2 cellular contexts compared by ENCODE assay signal in the genomic region with DNA sequence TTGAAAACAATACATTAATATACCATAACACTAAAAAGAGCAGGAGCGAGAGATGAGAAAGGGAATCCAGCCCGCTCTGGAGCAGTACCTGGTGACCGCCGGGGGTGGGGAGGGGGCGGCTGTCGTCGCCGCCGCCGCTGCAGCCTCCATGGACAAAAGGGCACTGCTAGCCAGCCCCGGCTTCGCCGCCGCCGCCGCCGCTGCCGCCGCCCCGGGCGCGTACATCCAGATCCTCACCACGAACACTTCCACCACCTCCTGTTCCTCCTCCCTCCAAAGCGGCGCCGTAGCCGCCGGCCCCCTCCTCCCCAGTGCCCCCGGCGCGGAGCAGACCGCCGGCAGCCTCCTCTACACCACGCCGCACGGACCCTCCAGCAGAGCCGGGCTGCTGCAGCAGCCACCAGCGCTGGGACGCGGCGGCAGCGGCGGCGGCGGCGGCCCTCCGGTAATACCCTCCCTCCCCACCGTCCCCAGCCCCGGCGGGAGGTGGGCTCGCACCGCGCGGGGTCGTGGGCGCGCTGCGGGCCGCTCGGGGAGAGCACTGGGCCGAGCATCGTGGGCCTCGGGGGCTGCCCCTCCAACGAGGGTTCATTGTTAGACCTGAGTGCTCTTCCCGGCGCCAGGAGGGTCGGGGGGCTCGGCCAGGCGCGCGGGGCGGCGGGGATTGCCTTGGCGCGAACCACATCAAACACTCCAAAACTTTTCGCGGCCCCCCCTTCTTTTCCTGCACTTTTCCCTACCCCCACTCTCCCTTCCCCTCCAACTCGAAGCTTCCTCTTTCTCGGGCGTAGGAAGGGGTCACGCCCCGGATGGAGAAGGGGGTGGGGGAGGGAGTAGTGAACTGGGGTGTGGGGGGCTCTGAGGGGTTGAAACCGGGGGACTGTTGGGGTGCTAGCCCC.
TF ChIP-seq lines count a peak whose summit lies in the region.

No MANE protein-coding gene starts in this region.

TF ChIP-seq in WTC11, 78 proteins besides CTCF, POLR2A, EP300 and RAD21 (continued from another document and continues in another):
- TF ChIP-seq, protein P1, sequence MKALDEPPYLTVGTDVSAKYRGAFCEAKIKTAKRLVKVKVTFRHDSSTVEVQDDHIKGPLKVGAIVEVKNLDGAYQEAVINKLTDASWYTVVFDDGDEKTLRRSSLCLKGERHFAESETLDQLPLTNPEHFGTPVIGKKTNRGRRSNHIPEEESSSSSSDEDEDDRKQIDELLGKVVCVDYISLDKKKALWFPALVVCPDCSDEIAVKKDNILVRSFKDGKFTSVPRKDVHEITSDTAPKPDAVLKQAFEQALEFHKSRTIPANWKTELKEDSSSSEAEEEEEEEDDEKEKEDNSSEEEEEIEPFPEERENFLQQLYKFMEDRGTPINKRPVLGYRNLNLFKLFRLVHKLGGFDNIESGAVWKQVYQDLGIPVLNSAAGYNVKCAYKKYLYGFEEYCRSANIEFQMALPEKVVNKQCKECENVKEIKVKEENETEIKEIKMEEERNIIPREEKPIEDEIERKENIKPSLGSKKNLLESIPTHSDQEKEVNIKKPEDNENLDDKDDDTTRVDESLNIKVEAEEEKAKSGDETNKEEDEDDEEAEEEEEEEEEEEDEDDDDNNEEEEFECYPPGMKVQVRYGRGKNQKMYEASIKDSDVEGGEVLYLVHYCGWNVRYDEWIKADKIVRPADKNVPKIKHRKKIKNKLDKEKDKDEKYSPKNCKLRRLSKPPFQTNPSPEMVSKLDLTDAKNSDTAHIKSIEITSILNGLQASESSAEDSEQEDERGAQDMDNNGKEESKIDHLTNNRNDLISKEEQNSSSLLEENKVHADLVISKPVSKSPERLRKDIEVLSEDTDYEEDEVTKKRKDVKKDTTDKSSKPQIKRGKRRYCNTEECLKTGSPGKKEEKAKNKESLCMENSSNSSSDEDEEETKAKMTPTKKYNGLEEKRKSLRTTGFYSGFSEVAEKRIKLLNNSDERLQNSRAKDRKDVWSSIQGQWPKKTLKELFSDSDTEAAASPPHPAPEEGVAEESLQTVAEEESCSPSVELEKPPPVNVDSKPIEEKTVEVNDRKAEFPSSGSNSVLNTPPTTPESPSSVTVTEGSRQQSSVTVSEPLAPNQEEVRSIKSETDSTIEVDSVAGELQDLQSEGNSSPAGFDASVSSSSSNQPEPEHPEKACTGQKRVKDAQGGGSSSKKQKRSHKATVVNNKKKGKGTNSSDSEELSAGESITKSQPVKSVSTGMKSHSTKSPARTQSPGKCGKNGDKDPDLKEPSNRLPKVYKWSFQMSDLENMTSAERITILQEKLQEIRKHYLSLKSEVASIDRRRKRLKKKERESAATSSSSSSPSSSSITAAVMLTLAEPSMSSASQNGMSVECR (CRISPR knock-in tag; IDR thresholded peaks at IDR 0.05; ENCODE audit: borderline replicate concordance) = no peak
- TF ChIP-seq, protein P2, sequence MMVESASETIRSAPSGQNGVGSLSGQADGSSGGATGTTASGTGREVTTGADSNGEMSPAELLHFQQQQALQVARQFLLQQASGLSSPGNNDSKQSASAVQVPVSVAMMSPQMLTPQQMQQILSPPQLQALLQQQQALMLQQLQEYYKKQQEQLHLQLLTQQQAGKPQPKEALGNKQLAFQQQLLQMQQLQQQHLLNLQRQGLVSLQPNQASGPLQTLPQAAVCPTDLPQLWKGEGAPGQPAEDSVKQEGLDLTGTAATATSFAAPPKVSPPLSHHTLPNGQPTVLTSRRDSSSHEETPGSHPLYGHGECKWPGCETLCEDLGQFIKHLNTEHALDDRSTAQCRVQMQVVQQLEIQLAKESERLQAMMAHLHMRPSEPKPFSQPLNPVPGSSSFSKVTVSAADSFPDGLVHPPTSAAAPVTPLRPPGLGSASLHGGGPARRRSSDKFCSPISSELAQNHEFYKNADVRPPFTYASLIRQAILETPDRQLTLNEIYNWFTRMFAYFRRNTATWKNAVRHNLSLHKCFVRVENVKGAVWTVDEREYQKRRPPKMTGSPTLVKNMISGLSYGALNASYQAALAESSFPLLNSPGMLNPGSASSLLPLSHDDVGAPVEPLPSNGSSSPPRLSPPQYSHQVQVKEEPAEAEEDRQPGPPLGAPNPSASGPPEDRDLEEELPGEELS (CRISPR knock-in tag; IDR thresholded peaks at IDR 0.05) = peak; percentile 38; the same call in 1 of the 2 replicates
- TF ChIP-seq FOXJ3 (CRISPR knock-in tag; IDR thresholded peaks at IDR 0.05; ENCODE audit: borderline replicate concordance) (no peak), PRRX2 (CRISPR knock-in tag; IDR thresholded peaks at IDR 0.05) (no peak), ZNF138 (CRISPR knock-in tag; conservative IDR thresholded peaks at IDR 0.05) (no peak), OVOL2 (CRISPR knock-in tag; IDR thresholded peaks at IDR 0.05; ENCODE audit: borderline replicate concordance) (no peak), KAT7 (CRISPR knock-in tag; IDR thresholded peaks at IDR 0.05; ENCODE audit: borderline replicate concordance) (no peak), ZNF121 (CRISPR knock-in tag; IDR thresholded peaks at IDR 0.05) (no peak), ETV6 (CRISPR knock-in tag; IDR thresholded peaks at IDR 0.05) (0 out of 2 replicates have a peak, but pooled peaks have one; percentile 37)
- TF ChIP-seq, protein P3, sequence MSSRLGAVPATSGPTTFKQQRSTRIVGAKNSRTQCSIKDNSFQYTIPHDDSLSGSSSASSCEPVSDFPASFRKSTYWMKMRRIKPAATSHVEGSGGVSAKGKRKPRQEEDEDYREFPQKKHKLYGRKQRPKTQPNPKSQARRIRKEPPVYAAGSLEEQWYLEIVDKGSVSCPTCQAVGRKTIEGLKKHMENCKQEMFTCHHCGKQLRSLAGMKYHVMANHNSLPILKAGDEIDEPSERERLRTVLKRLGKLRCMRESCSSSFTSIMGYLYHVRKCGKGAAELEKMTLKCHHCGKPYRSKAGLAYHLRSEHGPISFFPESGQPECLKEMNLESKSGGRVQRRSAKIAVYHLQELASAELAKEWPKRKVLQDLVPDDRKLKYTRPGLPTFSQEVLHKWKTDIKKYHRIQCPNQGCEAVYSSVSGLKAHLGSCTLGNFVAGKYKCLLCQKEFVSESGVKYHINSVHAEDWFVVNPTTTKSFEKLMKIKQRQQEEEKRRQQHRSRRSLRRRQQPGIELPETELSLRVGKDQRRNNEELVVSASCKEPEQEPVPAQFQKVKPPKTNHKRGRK (CRISPR knock-in tag; IDR thresholded peaks at IDR 0.05; ENCODE audit: borderline replicate concordance) = no peak
- TF ChIP-seq, protein P4, sequence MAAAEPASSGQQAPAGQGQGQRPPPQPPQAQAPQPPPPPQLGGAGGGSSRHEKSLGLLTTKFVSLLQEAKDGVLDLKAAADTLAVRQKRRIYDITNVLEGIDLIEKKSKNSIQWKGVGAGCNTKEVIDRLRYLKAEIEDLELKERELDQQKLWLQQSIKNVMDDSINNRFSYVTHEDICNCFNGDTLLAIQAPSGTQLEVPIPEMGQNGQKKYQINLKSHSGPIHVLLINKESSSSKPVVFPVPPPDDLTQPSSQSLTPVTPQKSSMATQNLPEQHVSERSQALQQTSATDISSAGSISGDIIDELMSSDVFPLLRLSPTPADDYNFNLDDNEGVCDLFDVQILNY (CRISPR knock-in tag; IDR thresholded peaks at IDR 0.05) = no peak
- TF ChIP-seq, protein P5, sequence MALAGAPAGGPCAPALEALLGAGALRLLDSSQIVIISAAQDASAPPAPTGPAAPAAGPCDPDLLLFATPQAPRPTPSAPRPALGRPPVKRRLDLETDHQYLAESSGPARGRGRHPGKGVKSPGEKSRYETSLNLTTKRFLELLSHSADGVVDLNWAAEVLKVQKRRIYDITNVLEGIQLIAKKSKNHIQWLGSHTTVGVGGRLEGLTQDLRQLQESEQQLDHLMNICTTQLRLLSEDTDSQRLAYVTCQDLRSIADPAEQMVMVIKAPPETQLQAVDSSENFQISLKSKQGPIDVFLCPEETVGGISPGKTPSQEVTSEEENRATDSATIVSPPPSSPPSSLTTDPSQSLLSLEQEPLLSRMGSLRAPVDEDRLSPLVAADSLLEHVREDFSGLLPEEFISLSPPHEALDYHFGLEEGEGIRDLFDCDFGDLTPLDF (CRISPR knock-in tag; IDR thresholded peaks at IDR 0.05) = no peak

TF ChIP-seq in HepG2, 621 proteins besides CTCF, POLR2A, EP300 and RAD21 (continued from another document and continues in another):
- TF ChIP-seq, protein P6, sequence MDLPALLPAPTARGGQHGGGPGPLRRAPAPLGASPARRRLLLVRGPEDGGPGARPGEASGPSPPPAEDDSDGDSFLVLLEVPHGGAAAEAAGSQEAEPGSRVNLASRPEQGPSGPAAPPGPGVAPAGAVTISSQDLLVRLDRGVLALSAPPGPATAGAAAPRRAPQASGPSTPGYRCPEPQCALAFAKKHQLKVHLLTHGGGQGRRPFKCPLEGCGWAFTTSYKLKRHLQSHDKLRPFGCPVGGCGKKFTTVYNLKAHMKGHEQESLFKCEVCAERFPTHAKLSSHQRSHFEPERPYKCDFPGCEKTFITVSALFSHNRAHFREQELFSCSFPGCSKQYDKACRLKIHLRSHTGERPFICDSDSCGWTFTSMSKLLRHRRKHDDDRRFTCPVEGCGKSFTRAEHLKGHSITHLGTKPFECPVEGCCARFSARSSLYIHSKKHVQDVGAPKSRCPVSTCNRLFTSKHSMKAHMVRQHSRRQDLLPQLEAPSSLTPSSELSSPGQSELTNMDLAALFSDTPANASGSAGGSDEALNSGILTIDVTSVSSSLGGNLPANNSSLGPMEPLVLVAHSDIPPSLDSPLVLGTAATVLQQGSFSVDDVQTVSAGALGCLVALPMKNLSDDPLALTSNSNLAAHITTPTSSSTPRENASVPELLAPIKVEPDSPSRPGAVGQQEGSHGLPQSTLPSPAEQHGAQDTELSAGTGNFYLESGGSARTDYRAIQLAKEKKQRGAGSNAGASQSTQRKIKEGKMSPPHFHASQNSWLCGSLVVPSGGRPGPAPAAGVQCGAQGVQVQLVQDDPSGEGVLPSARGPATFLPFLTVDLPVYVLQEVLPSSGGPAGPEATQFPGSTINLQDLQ (CRISPR knock-in tag; IDR thresholded peaks at IDR 0.05) = peak; percentile 30; the same call in 1 of the 2 replicates
- TF ChIP-seq RBFOX2 (IDR thresholded peaks at IDR 0.05; ENCODE audit: low read depth, low read length) (peak; percentile 79), ZNF431 (CRISPR knock-in tag; IDR thresholded peaks at IDR 0.05; ENCODE audit: borderline replicate concordance, low read depth) (no peak), JDP2 (CRISPR knock-in tag; IDR thresholded peaks at IDR 0.05; ENCODE audit: borderline replicate concordance) (no peak), ZBTB7A (CRISPR knock-in tag; IDR thresholded peaks at IDR 0.05) (0 out of 2 replicates have a peak, but pooled peaks have one; percentile 16), ZNF383 (CRISPR knock-in tag; IDR thresholded peaks at IDR 0.05; ENCODE audit: borderline replicate concordance) (no peak)
- TF ChIP-seq, protein P7, sequence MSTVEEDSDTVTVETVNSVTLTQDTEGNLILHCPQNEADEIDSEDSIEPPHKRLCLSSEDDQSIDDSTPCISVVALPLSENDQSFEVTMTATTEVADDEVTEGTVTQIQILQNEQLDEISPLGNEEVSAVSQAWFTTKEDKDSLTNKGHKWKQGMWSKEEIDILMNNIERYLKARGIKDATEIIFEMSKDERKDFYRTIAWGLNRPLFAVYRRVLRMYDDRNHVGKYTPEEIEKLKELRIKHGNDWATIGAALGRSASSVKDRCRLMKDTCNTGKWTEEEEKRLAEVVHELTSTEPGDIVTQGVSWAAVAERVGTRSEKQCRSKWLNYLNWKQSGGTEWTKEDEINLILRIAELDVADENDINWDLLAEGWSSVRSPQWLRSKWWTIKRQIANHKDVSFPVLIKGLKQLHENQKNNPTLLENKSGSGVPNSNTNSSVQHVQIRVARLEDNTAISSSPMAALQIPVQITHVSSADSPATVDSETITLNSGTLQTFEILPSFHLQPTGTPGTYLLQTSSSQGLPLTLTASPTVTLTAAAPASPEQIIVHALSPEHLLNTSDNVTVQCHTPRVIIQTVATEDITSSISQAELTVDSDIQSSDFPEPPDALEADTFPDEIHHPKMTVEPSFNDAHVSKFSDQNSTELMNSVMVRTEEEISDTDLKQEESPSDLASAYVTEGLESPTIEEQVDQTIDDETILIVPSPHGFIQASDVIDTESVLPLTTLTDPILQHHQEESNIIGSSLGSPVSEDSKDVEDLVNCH (CRISPR knock-in tag; IDR thresholded peaks at IDR 0.05) = no peak
- TF ChIP-seq, protein P8, sequence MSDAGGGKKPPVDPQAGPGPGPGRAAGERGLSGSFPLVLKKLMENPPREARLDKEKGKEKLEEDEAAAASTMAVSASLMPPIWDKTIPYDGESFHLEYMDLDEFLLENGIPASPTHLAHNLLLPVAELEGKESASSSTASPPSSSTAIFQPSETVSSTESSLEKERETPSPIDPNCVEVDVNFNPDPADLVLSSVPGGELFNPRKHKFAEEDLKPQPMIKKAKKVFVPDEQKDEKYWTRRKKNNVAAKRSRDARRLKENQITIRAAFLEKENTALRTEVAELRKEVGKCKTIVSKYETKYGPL (CRISPR knock-in tag; IDR thresholded peaks at IDR 0.05) = no peak
- TF ChIP-seq, protein P9, sequence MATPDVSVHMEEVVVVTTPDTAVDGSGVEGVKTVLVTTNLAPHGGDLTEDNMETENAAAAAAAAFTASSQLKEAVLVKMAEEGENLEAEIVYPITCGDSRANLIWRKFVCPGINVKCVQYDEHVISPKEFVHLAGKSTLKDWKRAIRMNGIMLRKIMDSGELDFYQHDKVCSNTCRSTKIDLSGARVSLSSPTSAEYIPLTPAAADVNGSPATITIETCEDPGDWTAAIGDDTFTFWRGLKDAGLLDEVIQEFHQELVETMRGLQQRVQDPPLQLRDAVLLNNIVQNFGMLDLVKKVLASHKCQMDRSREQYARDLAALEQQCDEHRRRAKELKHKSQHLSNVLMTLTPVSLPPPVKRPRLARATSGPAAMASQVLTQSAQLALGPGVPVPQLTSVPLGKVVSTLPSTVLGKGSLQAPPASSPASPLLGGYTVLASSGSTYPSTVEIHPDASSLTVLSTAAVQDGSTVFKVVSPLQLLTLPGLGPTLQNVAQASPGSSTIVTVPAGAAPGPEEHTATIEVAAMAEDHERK (CRISPR knock-in tag; IDR thresholded peaks at IDR 0.05; ENCODE audit: low read depth) = no peak
- TF ChIP-seq, protein P10, sequence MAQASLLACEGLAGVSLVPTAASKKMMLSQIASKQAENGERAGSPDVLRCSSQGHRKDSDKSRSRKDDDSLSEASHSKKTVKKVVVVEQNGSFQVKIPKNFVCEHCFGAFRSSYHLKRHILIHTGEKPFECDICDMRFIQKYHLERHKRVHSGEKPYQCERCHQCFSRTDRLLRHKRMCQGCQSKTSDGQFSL (CRISPR knock-in tag; IDR thresholded peaks at IDR 0.05) = 0 out of 2 replicates have a peak, but pooled peaks have one; percentile 34
- TF ChIP-seq, protein P11, sequence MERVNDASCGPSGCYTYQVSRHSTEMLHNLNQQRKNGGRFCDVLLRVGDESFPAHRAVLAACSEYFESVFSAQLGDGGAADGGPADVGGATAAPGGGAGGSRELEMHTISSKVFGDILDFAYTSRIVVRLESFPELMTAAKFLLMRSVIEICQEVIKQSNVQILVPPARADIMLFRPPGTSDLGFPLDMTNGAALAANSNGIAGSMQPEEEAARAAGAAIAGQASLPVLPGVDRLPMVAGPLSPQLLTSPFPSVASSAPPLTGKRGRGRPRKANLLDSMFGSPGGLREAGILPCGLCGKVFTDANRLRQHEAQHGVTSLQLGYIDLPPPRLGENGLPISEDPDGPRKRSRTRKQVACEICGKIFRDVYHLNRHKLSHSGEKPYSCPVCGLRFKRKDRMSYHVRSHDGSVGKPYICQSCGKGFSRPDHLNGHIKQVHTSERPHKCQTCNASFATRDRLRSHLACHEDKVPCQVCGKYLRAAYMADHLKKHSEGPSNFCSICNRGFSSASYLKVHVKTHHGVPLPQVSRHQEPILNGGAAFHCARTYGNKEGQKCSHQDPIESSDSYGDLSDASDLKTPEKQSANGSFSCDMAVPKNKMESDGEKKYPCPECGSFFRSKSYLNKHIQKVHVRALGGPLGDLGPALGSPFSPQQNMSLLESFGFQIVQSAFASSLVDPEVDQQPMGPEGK (CRISPR knock-in tag; IDR thresholded peaks at IDR 0.05) = peak; percentile 32
